Comparison of ENCODE assay signal across 1 cellular context in genomic region chr14:68462683-68463082, GRCh38.
TF ChIP-seq lines count a peak whose summit lies in the region.

No MANE protein-coding gene starts in this region.

TF ChIP-seq in liver, 16 proteins besides CTCF, POLR2A, EP300 and RAD21 (continued from another document):
- no peak for TF ChIP-seq ZBTB33 (IDR thresholded peaks at IDR 0.05)
- no peak for TF ChIP-seq HNF4A (conservative IDR thresholded peaks at IDR 0.05)
- no peak for TF ChIP-seq EGR1 (IDR thresholded peaks at IDR 0.05; ENCODE audit: low read depth in 2 of 2)
- no peak for TF ChIP-seq NR2F2 (IDR thresholded peaks at IDR 0.05)
- no peak for TF ChIP-seq YY1 (IDR thresholded peaks at IDR 0.05)
- no peak for TF ChIP-seq SP1 (IDR thresholded peaks at IDR 0.05)
- no peak for TF ChIP-seq TAF1 (conservative IDR thresholded peaks at IDR 0.05)
